21 cellular contexts compared by ENCODE assay signal in the genomic region with DNA sequence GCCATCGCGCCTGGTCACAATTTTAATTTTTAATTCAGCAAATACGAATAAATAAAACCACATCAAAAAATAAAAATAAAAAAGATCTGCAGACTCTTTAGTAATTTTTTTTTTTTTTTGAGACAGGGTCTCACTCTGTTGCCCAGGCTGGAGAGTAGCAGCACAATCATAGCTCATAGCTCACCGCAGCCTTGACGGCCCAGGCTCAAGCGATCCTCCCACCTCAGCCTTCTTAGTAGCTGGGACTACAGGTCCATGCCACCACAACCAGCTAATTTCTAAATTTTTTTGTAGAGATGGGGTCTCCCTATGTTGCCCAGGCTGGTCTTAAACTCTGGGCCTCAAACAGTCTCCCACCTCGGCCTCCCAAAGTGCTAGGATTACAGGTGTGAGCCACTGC.
"Had no signal": no experiment of that assay in that cellular context is flagged by ENCODE, and none has a peak within 500 bp of the region (broad histone marks: within the 10 kb centered on the region; RNA-seq: fewer than 3 reads in every experiment).

No MANE protein-coding gene starts in this region.

- H3K4me3 Mint-ChIP-seq: activated CD4-positive, alpha-beta memory T cell treated with anti-CD3 and anti-CD28 coated beads for 36 hours; activated CD4-positive, alpha-beta T cell treated with anti-CD3 and anti-CD28 coated beads, Interleukin-2, amount 10 ng/mL, durations not matched to agents 7 days and 5 days; activated naive CD8-positive, alpha-beta T cell treated with anti-CD3 and anti-CD28 coated beads for 36 hours; activated T-cell treated with anti-CD3 and anti-CD28 coated beads, Interleukin-2, amount 50 U/mL, for 4 hours had no signal

- H3K4me1 ChIP-seq: SJSA1 had no signal

- H3K4me3 ChIP-seq: cardiac muscle cell, MG63, SJSA1 had no signal

- H3K9me3 ChIP-seq: MG63, SJSA1 had no signal

- H3K9me3 Mint-ChIP-seq: activated CD4-positive, alpha-beta memory T cell treated with anti-CD3 and anti-CD28 coated beads for 36 hours; activated CD4-positive, alpha-beta T cell treated with anti-CD3 and anti-CD28 coated beads, Interleukin-2, amount 10 ng/mL, durations not matched to agents 7 days and 5 days; activated naive CD8-positive, alpha-beta T cell treated with anti-CD3 and anti-CD28 coated beads for 36 hours; activated T-cell treated with anti-CD3 and anti-CD28 coated beads, Interleukin-2, amount 50 U/mL, for 4 hours had no signal

- H3K27me3 Mint-ChIP-seq: activated CD4-positive, alpha-beta memory T cell treated with anti-CD3 and anti-CD28 coated beads for 36 hours; activated CD4-positive, alpha-beta T cell treated with anti-CD3 and anti-CD28 coated beads, Interleukin-2, amount 10 ng/mL, durations not matched to agents 7 days and 5 days; activated naive CD8-positive, alpha-beta T cell treated with anti-CD3 and anti-CD28 coated beads for 36 hours had no signal

- H3K27me3 ChIP-seq: brain microvascular endothelial cell, cardiac muscle cell, MG63, SJSA1 had no signal

- H3K27ac ChIP-seq: brain microvascular endothelial cell, cardiac muscle cell, SJSA1 had no signal

- H3K36me3 ChIP-seq: cardiac muscle cell had no signal

- ATAC-seq: activated T-cell treated with anti-CD3 and anti-CD28 coated beads, Interleukin-2, amount 50 U/mL, for 4 hours; SK-N-SH treated with all-trans-retinoic acid at 6 μM for 48 hours had no signal

- DNase-seq: activated CD4-positive, alpha-beta memory T cell treated with anti-CD3 and anti-CD28 coated beads for 36 hours; activated CD4-positive, alpha-beta T cell treated with anti-CD3 and anti-CD28 coated beads, Interleukin-2, amount 10 ng/mL, durations not matched to agents 7 days and 5 days; activated CD4-positive, CD25-positive, alpha-beta regulatory T cell; activated CD8-positive, alpha-beta memory T cell treated with anti-CD3 and anti-CD28 coated beads for 24 hours; activated effector memory CD4-positive, alpha-beta T cell treated with anti-CD3 and anti-CD28 coated beads, Interleukin-2, amount 50 U/mL, for 16 hours; activated naive CD4-positive, alpha-beta T cell treated with Interleukin-2 at 50 U/mL for 16 hours; activated naive CD8-positive, alpha-beta T cell treated with anti-CD3 and anti-CD28 coated beads for 36 hours; activated T-cell treated with anti-CD3 and anti-CD28 coated beads, Interleukin-2, amount 50 U/mL, for 4 hours; brain microvascular endothelial cell; MG63; MV-4-11; NCI-H1092 treated with DMSO at 0.1 percent for 48 hours; NCI-H1417 treated with DMSO at 0.1 percent for 48 hours; NCI-H1694; NCI-H2029; NCI-H446; SHP77; SW 1271 had no signal

- H3K27ac Mint-ChIP-seq: activated CD4-positive, alpha-beta memory T cell treated with anti-CD3 and anti-CD28 coated beads for 36 hours; activated CD4-positive, alpha-beta T cell treated with anti-CD3 and anti-CD28 coated beads, Interleukin-2, amount 10 ng/mL, durations not matched to agents 7 days and 5 days; activated naive CD8-positive, alpha-beta T cell treated with anti-CD3 and anti-CD28 coated beads for 36 hours had no signal
